ENCODE assay signal across 11 cellular contexts in the genomic region with DNA sequence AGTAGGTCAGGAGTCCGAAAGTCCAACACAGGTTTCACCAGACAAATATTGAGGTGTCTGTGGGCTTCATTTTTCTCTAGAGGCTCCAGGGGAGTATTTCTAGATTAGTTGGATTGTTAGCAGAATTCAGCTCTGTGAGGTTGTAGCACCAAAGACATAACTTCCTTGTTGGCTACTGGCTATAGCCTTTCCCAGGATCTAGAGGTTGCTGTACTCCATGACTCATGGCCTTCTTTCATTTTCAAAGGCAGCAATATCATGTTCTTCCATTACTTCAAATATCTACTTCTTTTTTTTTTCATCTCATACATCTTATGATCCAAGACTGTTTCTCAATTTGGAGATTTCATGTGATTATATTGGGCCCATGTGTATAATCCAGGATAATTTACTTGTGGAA.
"Had no signal": no experiment of that assay in that cellular context is flagged by ENCODE, and none has a peak within 500 bp of the region (broad histone marks: within the 10 kb centered on the region; RNA-seq: fewer than 3 reads in every experiment).

No MANE protein-coding gene starts in this region.

- H3K4me3 Mint-ChIP-seq: neural progenitor cell; stimulated activated naive CD8-positive, alpha-beta T cell treated with anti-CD3 and anti-CD28 coated beads, Interleukin-15, amount 100 ng/mL, for 72 hours; T-helper 2 cell treated with Interferon-gamma antibody and Interleukin-4, amounts not matched to agents 5 μg/mL and 100 μg/mL, for 36 hours had no signal

- H3K4me1 Mint-ChIP-seq: neural progenitor cell; stimulated activated naive CD8-positive, alpha-beta T cell treated with anti-CD3 and anti-CD28 coated beads, Interleukin-15, amount 100 ng/mL, for 72 hours had no signal

- H3K4me2 ChIP-seq: neural progenitor cell had no signal

- H3K9me3 Mint-ChIP-seq: neural progenitor cell; stimulated activated naive CD8-positive, alpha-beta T cell treated with anti-CD3 and anti-CD28 coated beads, Interleukin-15, amount 100 ng/mL, for 72 hours; T-helper 2 cell treated with Interferon-gamma antibody and Interleukin-4, amounts not matched to agents 5 μg/mL and 100 μg/mL, for 36 hours had no signal

- H3K4me1 ChIP-seq: esophagus squamous epithelium, neural progenitor cell, parathyroid adenoma had no signal

- H3K27me3 ChIP-seq: brain microvascular endothelial cell, esophagus squamous epithelium, neural progenitor cell had no signal

- H3K79me2 ChIP-seq: parathyroid adenoma had no signal

- H3K36me3 ChIP-seq: brain microvascular endothelial cell, esophagus squamous epithelium, neural progenitor cell, thoracic aorta had no signal

- H3K27ac Mint-ChIP-seq: neural progenitor cell; stimulated activated naive CD8-positive, alpha-beta T cell treated with anti-CD3 and anti-CD28 coated beads, Interleukin-15, amount 100 ng/mL, for 72 hours; T-helper 2 cell treated with Interferon-gamma antibody and Interleukin-4, amounts not matched to agents 5 μg/mL and 100 μg/mL, for 36 hours had no signal

- H3K27me3 Mint-ChIP-seq: stimulated activated naive CD8-positive, alpha-beta T cell treated with anti-CD3 and anti-CD28 coated beads, Interleukin-15, amount 100 ng/mL, for 72 hours had no signal

- H3K9me3 ChIP-seq: esophagus squamous epithelium, thoracic aorta had no signal

- H3K36me3 Mint-ChIP-seq: neural progenitor cell had no signal

- DNase-seq: activated naive CD4-positive, alpha-beta T cell treated with anti-CD3 and anti-CD28 coated beads, Interleukin-2, amount 50 U/mL, for 16 hours; activated T-cell treated with anti-CD3 and anti-CD28 coated beads, Interleukin-2, amount 50 U/mL, for 1 hour; brain microvascular endothelial cell; esophagus squamous epithelium; foreskin melanocyte; stimulated activated CD4-positive, alpha-beta T cell treated with anti-CD3 and anti-CD28 coated beads, Interleukin-4, amount 100 ng/mL, for 4 hours; stimulated activated naive CD8-positive, alpha-beta T cell treated with anti-CD3 and anti-CD28 coated beads, Interleukin-15, amount 100 ng/mL, for 72 hours had no signal

- H3K27ac ChIP-seq: brain microvascular endothelial cell, esophagus squamous epithelium, neural progenitor cell, parathyroid adenoma, thoracic aorta had no signal

- H3K4me3 ChIP-seq: esophagus squamous epithelium, neural progenitor cell, thoracic aorta had no signal
